In genomic region chr18:35038881-35039491, GRCh38 we compare ENCODE assay signal across 8 cellular contexts. TPM values are rescaled to one million over a fixed set of nuclear protein-coding genes. Genes with fewer than 3 reads are reported as not detected.
DNase-seq lines count a peak whose midpoint lies in the region; ATAC-seq and TF ChIP-seq lines count a peak whose summit lies in the region.

No MANE protein-coding gene starts in this region.

- CTCF ChIA-PET in CD8-positive, alpha-beta memory T cell (lab: Charles Lee) = interaction anchor here (3.9 kb wide), 2 partner anchors 9 to 13 kb away, joined by 23 to 60 read pairs; no protein-coding TSS in a partner anchor

- ATAC-seq in GM21447 (IDR thresholded peaks at IDR 0.05; ENCODE audit: unreplicated experiment) = peak; percentile 31
- peak; percentile 40 for ATAC-seq in HG03571 (IDR thresholded peaks at IDR 0.05; ENCODE audit: unreplicated experiment)

- no peak for DNase-seq in CD8-positive, alpha-beta memory T cell
- DNase-seq in NK-92 treated with Interleukin-12 subunit alpha and Interleukin-12 subunit beta, amount 100 ng/mL, for 24 hours (lab: John Stamatoyannopoulos, UW) = no peak
- no peak for DNase-seq in right atrium auricular region (ENCODE audit: low spot score)
- DNase-seq in NCI-H526 treated with DMSO at 0.1 percent for 48 hours (lab: John Stamatoyannopoulos, UW) = no peak
- DNase-seq in NCI-H345 (lab: John Stamatoyannopoulos, UW) = no peak

- H3K9me3 ChIP-seq in CD8-positive, alpha-beta memory T cell (ENCODE audit: low read length) = no peaks in the 10 kb centered on the region
- H3K9me3 ChIP-seq in right atrium auricular region = no peaks in the 10 kb centered on the region

- peaks cover 30 to 48% (median 34%) of the 10 kb centered on the region in 3 donors for H3K4me1 Mint-ChIP-seq in CD8-positive, alpha-beta memory T cell
- H3K4me1 Mint-ChIP-seq in dendritic cell treated with granulocyte-macrophage colony-stimulating factor and Interleukin-4, amounts not matched to agents 40 ng/mL and 50 ng/mL, for 4 days (ENCODE audit: low read depth) = peaks cover 60% of the 10 kb centered on the region

- H3K4me1 ChIP-seq in CD8-positive, alpha-beta memory T cell (ENCODE audit: insufficient read depth, low read length) = peaks cover 22% of the 10 kb centered on the region
- peaks cover 0 to 25% of the 10 kb centered on the region in 2 donors for H3K4me1 ChIP-seq in right atrium auricular region

- no peak for TF ChIP-seq CTCF in right atrium auricular region (IDR thresholded peaks at IDR 0.05)

- POLR2A ChIA-PET in CD8-positive, alpha-beta memory T cell (lab: Charles Lee) = interaction anchor here (1.2 kb wide), 1 partner anchor 11 kb away, joined by 3 read pairs; no protein-coding TSS in a partner anchor

- H3K27ac ChIP-seq in CD8-positive, alpha-beta memory T cell (ENCODE audit: low read depth, low read length) = no peak overlapping the region
- H3K27ac ChIP-seq in right atrium auricular region = no peak overlapping the region

- peaks cover 0 to 2% (median 0%) of the 10 kb centered on the region in 5 donors for H3K9me3 Mint-ChIP-seq in CD8-positive, alpha-beta memory T cell
- H3K9me3 Mint-ChIP-seq in dendritic cell treated with granulocyte-macrophage colony-stimulating factor and Interleukin-4, amounts not matched to agents 40 ng/mL and 50 ng/mL, for 4 days = no peaks in the 10 kb centered on the region

- H3K36me3 Mint-ChIP-seq in CD8-positive, alpha-beta memory T cell = peaks cover 0 to 15% (median 0%) of the 10 kb centered on the region in 3 donors
- H3K36me3 Mint-ChIP-seq in dendritic cell treated with granulocyte-macrophage colony-stimulating factor and Interleukin-4, amounts not matched to agents 40 ng/mL and 50 ng/mL, for 4 days (ENCODE audit: low read depth) = peaks cover 10% of the 10 kb centered on the region

- intact Hi-C loops in dendritic cell treated with granulocyte-macrophage colony-stimulating factor and Interleukin-4, amounts not matched to agents 40 ng/mL and 50 ng/mL, for 4 days (cut with micrococcal nuclease) = loop anchor here (5.0 kb wide), 1 partner anchor 438 kb away; no protein-coding TSS in a partner anchor

- H3K36me3 ChIP-seq in CD8-positive, alpha-beta memory T cell (ENCODE audit: insufficient read depth, low read length) = no peaks in the 10 kb centered on the region
- no peaks in the 10 kb centered on the region for H3K36me3 ChIP-seq in right atrium auricular region

- H3K4me3 Mint-ChIP-seq in CD8-positive, alpha-beta memory T cell = peak overlapping the region in 1 of 7 donors; percentile 18
- H3K4me3 Mint-ChIP-seq in dendritic cell treated with granulocyte-macrophage colony-stimulating factor and Interleukin-4, amounts not matched to agents 40 ng/mL and 50 ng/mL, for 4 days = no peak overlapping the region

- no peak overlapping the region for H3K4me3 ChIP-seq in CD8-positive, alpha-beta memory T cell (ENCODE audit: low read length)
- H3K4me3 ChIP-seq in right atrium auricular region = no peak overlapping the region

- no peaks in the 10 kb centered on the region for H3K27me3 ChIP-seq in CD8-positive, alpha-beta memory T cell (ENCODE audit: insufficient read depth, low read length, poor library complexity, severe bottlenecking)
- H3K27me3 ChIP-seq in right atrium auricular region = no peaks in the 10 kb centered on the region

- H3K27me3 Mint-ChIP-seq in CD8-positive, alpha-beta memory T cell = peaks cover 0 to 4% of the 10 kb centered on the region in 2 donors
- H3K27me3 Mint-ChIP-seq in dendritic cell treated with granulocyte-macrophage colony-stimulating factor and Interleukin-4, amounts not matched to agents 40 ng/mL and 50 ng/mL, for 4 days = no peaks in the 10 kb centered on the region

- H3K27ac Mint-ChIP-seq in CD8-positive, alpha-beta memory T cell = peak overlapping the region; percentile 27 to 99 (median 76)
- H3K27ac Mint-ChIP-seq in dendritic cell treated with granulocyte-macrophage colony-stimulating factor and Interleukin-4, amounts not matched to agents 40 ng/mL and 50 ng/mL, for 4 days = peak overlapping the region; percentile 91

RNA-seq across cellular contexts. Expression of gene MAPRE2, which starts 2.2 kb away (rescaled TPM):
- 10 to 100 TPM; 38.5 to 38.6 TPM for total RNA-seq in CD8-positive, alpha-beta memory T cell
- 80.4 TPM for polyA plus RNA-seq in CD8-positive, alpha-beta memory T cell
- 100 to 1,000 TPM; 107 to 133 TPM for total RNA-seq in right atrium auricular region
